Comparison of ENCODE assay signal across 12 cellular contexts in genomic region chr6:134720353-134721094, GRCh38.
A peak's percentile ranks its signal among the peaks of the same experiment; 100 is the strongest.
DNase-seq lines count a peak whose midpoint lies in the region; ATAC-seq, FAIRE-seq and TF ChIP-seq lines count a peak whose summit lies in the region.
"Had no signal": no experiment of that assay in that cellular context is flagged by ENCODE, and none has a peak within 500 bp of the region (broad histone marks: within the 10 kb centered on the region; RNA-seq: fewer than 3 reads in every experiment).

No MANE protein-coding gene starts in this region.

- DNase-seq in NCI-H2227 treated with DMSO at 0.1 percent for 48 hours (lab: John Stamatoyannopoulos, UW) (peak; percentile 31), H1 (ENCODE audit: low read depth in 1 of 2, low spot score in 2 of 2) (no peak), medulla oblongata (ENCODE audit: extremely low spot score) (peak; percentile 41), thoracic aorta (ENCODE audit: low spot score) (no peak), NCI-H774 (lab: John Stamatoyannopoulos, UW) (no peak), HuH-7.5 (ENCODE audit: low spot score) (no peak)
- DNase-seq: activated effector memory CD4-positive, alpha-beta T cell treated with Interleukin-2 at 50 U/mL for 16 hours; H7; NCI-H1105 had no signal

- no peak overlapping the region for H3K9ac ChIP-seq in H1 (replicated peaks in 1 of 4; ENCODE audit: extremely low read depth in 1 of 4, low read depth in 3 of 4, low read length in 3 of 4)

- H3K4me1 ChIP-seq in H1 (replicated peaks in 1 of 4; ENCODE audit: control insufficient read depth in 3 of 4, insufficient read depth in 4 of 4, low read length in 3 of 4): no peaks in the 10 kb centered on the region
- peaks cover 18 to 25% of the 10 kb centered on the region in 2 donors for H3K4me1 ChIP-seq in thoracic aorta (ENCODE audit: control insufficient read depth in 1 of 2, low read depth in 2 of 2)

- 80% methylated on average over 5 of the region's 5 CpGs; no CpG with 5 or more reads in 1 of the 2 experiments for WGBS in H1 (ENCODE audit: extremely low coverage in 1 of 2, insufficient coverage in 1 of 2, insufficient read length in 1 of 2, insufficient replicate concordance in 2 of 2, low coverage in 1 of 2, low lambda C conversion rate in 2 of 2, missing lambda C conversion rate in 1 of 2), 2 experiments

- TF ChIP-seq POLR2A in H1 (IDR thresholded peaks at IDR 0.05; ENCODE audit: control extremely low read depth in 1 of 2, low read depth in 2 of 2, low read length in 2 of 2): no peak

- no peak overlapping the region for H3K18ac ChIP-seq in H1 (ENCODE audit: extremely low read depth, low read length)

- H3K4me2 ChIP-seq in H1 (ENCODE audit: insufficient read depth in 1 of 2, low read depth in 2 of 2, low read length in 2 of 2): no peak overlapping the region

- CTCF ChIA-PET in H1 (lab: Charles Lee; ENCODE audit: partially characterized antibody): interaction anchor here (1.3 to 1.4 kb wide), 2 partner anchors 14 to 38 kb away, joined by 3 to 4 read pairs; no protein-coding TSS in a partner anchor

- H3K79me2 ChIP-seq in H1 (ENCODE audit: control insufficient read depth in 1 of 2, insufficient read depth in 2 of 2, low read length in 2 of 2): no peaks in the 10 kb centered on the region

- H3K9me3 ChIP-seq in H1 (ENCODE audit: insufficient read depth in 2 of 2, low read depth in 1 of 2, low read length in 1 of 2) (no peaks in the 10 kb centered on the region), thoracic aorta (no peaks in the 10 kb centered on the region)

- no peak overlapping the region for H2BK15ac ChIP-seq in H1 (ENCODE audit: low read length)

- H2AFZ ChIP-seq in H1 (ENCODE audit: low read length): peak overlapping the region; percentile 30; the same call in 1 of the 2 replicates

- H3K4ac ChIP-seq in H1 (replicated peaks; ENCODE audit: insufficient read length, low read depth, low read length): no peak overlapping the region

- H4K91ac ChIP-seq in H1 (replicated peaks; ENCODE audit: insufficient read length, low read length): no peak overlapping the region

- H2BK12ac ChIP-seq in H1 (ENCODE audit: low read depth, low read length): no peak overlapping the region

- no peak for TF ChIP-seq EP300 in H1 (IDR thresholded peaks at IDR 0.05; ENCODE audit: borderline replicate concordance in 1 of 2, low read depth in 2 of 2, low read length in 2 of 2)

- no peaks in the 10 kb centered on the region for H3K36me3 ChIP-seq in H1 (ENCODE audit: control insufficient read depth in 2 of 4, insufficient read depth in 4 of 4, low read length in 3 of 4)
- H3K36me3 ChIP-seq in thoracic aorta: no peaks in the 10 kb centered on the region

- no peak for TF ChIP-seq RAD21 in H1 (IDR thresholded peaks at IDR 0.05 in 1 of 2, conservative IDR thresholded peaks at IDR 0.05 in 1 of 2; ENCODE audit: low read depth in 2 of 2, low read length in 2 of 2)

- H3K27me3 ChIP-seq in H1 (replicated peaks in 1 of 4; ENCODE audit: control insufficient read depth in 3 of 4, extremely low read depth in 1 of 4, insufficient read depth in 3 of 4, low read length in 3 of 4) (no peaks in the 10 kb centered on the region), thoracic aorta (replicated peaks; ENCODE audit: insufficient read depth) (no peaks in the 10 kb centered on the region)

- H2AK5ac ChIP-seq in H1 (ENCODE audit: low read depth, low read length): no peak overlapping the region

- no peaks in the 10 kb centered on the region for H3K79me1 ChIP-seq in H1 (ENCODE audit: low read depth, low read length)

- TF ChIP-seq CTCF in H1 (IDR thresholded peaks at IDR 0.05; ENCODE audit: control extremely low read depth in 1 of 3, insufficient read depth in 1 of 3, low read depth in 1 of 3, low read length in 3 of 3): no peak
- TF ChIP-seq CTCF in thoracic aorta (IDR thresholded peaks at IDR 0.05): no peak

- no peaks in the 10 kb centered on the region for H4K20me1 ChIP-seq in H1 (replicated peaks in 1 of 2; ENCODE audit: control insufficient read depth in 1 of 2, insufficient read depth in 2 of 2, low read length in 2 of 2)

- H3K23me2 ChIP-seq in H1 (ENCODE audit: low read depth, low read length): no peaks in the 10 kb centered on the region

- ATAC-seq in thoracic aorta (ENCODE audit: insufficient number of reproducible peaks, low FRiP score, low read depth): peak; percentile 58
- ATAC-seq in GM18873 (IDR thresholded peaks at IDR 0.05; ENCODE audit: low FRiP score, unreplicated experiment): no peak
- no peak for ATAC-seq in GM21825 (IDR thresholded peaks at IDR 0.05; ENCODE audit: unreplicated experiment)
- ATAC-seq: WTC11 had no signal

- POLR2A ChIA-PET in H1 (lab: Charles Lee; ENCODE audit: partially characterized antibody): interaction anchor here (1.4 kb wide), 1 partner anchor 9 kb away, joined by 5 read pairs; no protein-coding TSS in a partner anchor

- no peak overlapping the region for H3K23ac ChIP-seq in H1 (ENCODE audit: insufficient read length)

- no peak overlapping the region for H2BK5ac ChIP-seq in H1 (ENCODE audit: low read depth, low read length)

- H3K4me3 ChIP-seq in H1 (ENCODE audit: extremely low read depth in 1 of 4, insufficient read depth in 2 of 4, low read depth in 3 of 4, low read length in 4 of 4) (no peak overlapping the region), thoracic aorta (no peak overlapping the region)

- no peak overlapping the region for H3K27ac ChIP-seq in H1 (ENCODE audit: low read depth, low read length)
- peak overlapping the region; percentile 61 for H3K27ac ChIP-seq in thoracic aorta

- no peak overlapping the region for H4K8ac ChIP-seq in H1 (ENCODE audit: extremely low read depth, insufficient read depth, low read length)

- no peak overlapping the region for H3K14ac ChIP-seq in H1 (ENCODE audit: insufficient read length)

- H3K56ac ChIP-seq in H1 (replicated peaks; ENCODE audit: insufficient read length, low read depth, low read length): no peak overlapping the region

- FAIRE-seq in H1 (lab: Jason Lieb, UNC): no peak

- H2BK20ac ChIP-seq in H1 (ENCODE audit: low read length): no peak overlapping the region

- no peak overlapping the region for H4K5ac ChIP-seq in H1 (ENCODE audit: insufficient read length, low read depth, low read length)

- no peak overlapping the region for H2BK120ac ChIP-seq in H1 (replicated peaks; ENCODE audit: low read depth, low read length)

TF ChIP-seq in H1, 55 proteins besides CTCF, POLR2A, EP300 and RAD21:
- TF ChIP-seq CBX5 (IDR thresholded peaks at IDR 0.05; ENCODE audit: low read depth, low read length): no peak
- TF ChIP-seq TAF7 (optimal IDR thresholded peaks at IDR 0.05; ENCODE audit: borderline replicate concordance, low read depth, low read length): no peak
- TF ChIP-seq SP4 (IDR thresholded peaks at IDR 0.05; ENCODE audit: low read length): no peak
- no peak for TF ChIP-seq KDM4A (IDR thresholded peaks at IDR 0.05; ENCODE audit: low read depth, low read length, severe bottlenecking)

Comparison
In these comparisons a context has a peak if more than half of its experiments do, and no peak if none do; other contexts are left out.
1. DNase-seq: peak in NCI-H2227 treated with DMSO at 0.1 percent for 48 hours (single experiment) and medulla oblongata (single experiment); none in H1 (0 of 2), thoracic aorta (single experiment), NCI-H774 (single experiment) and HuH-7.5 (single experiment).